Comparison of ENCODE assay signal across 1 cellular context in genomic region chr12:57837779-57838562, GRCh38.
TF ChIP-seq lines count a peak whose summit lies in the region.

No MANE protein-coding gene starts in this region.

TF ChIP-seq in HEK293, 187 proteins besides CTCF, POLR2A, EP300 and RAD21 (continued from another document):
- peak; percentile 50; the same call in 1 of the 2 replicates for TF ChIP-seq PRDM10 (tag by site-specific recombination; IDR thresholded peaks at IDR 0.05)
- TF ChIP-seq ZNF366 (tag by site-specific recombination; conservative IDR thresholded peaks at IDR 0.05), result peak; percentile 27
- no peak for TF ChIP-seq ZNF221 (tag by site-specific recombination; IDR thresholded peaks at IDR 0.05; ENCODE audit: borderline replicate concordance)
- no peak for TF ChIP-seq ZBTB49 (tag by site-specific recombination; IDR thresholded peaks at IDR 0.05; ENCODE audit: low read depth)
- TF ChIP-seq SP3 (tag by site-specific recombination; IDR thresholded peaks at IDR 0.05), result peak; percentile 29; the same call in 1 of the 2 replicates
- peak; percentile 60; the same call in 1 of the 2 replicates for TF ChIP-seq SCRT2 (tag by site-specific recombination; IDR thresholded peaks at IDR 0.05)
- TF ChIP-seq ZNF19 (tag by site-specific recombination; IDR thresholded peaks at IDR 0.05; ENCODE audit: low read depth), result no peak
- peak; percentile 88 for TF ChIP-seq PRDM4 (tag by site-specific recombination; IDR thresholded peaks at IDR 0.05)
- TF ChIP-seq HIC1 (tag by site-specific recombination; IDR thresholded peaks at IDR 0.05), result peak; percentile 27; the same call in 1 of the 2 replicates
- TF ChIP-seq GLIS1 (tag by site-specific recombination; IDR thresholded peaks at IDR 0.05), result peak; percentile 52
